In the genomic region with DNA sequence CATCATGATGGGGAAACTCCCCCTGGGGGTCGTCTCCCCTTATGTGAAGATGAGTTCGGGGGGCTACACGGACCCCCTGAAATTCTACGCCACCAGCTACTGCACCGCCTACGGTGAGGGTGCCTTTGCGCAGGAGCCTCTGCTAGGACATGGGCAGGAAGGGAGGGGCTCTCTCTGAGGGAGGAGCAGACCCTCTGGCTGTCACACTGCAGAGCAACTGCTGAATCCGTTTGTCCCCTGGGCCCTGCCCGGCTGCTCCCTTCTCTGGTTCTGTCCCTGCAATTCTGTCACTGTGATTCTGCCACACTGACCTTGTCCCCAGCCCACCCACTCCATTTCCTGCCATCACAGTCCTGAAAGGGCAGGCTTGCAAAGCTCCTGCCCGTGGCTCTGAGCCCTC, we compare ENCODE assay signal across 21 cellular contexts. TPM values are rescaled to one million over a fixed set of nuclear protein-coding genes. Genes with fewer than 3 reads are reported as not detected.
"Had no signal": no experiment of that assay in that cellular context is flagged by ENCODE, and none has a peak within 500 bp of the region (broad histone marks: within the 10 kb centered on the region; RNA-seq: fewer than 3 reads in every experiment).

No MANE protein-coding gene starts in this region.

- DNase-seq: activated CD4-positive, CD25-positive, alpha-beta regulatory T cell treated with anti-CD3 and anti-CD28 coated beads, Interleukin-2, amount 50 U/mL, for 72 hours; activated naive CD4-positive, alpha-beta T cell; amniotic stem cell; effector memory CD4-positive, alpha-beta T cell; head of caudate nucleus; left cardiac atrium; lower lobe of right lung; ovary; spleen had no signal

- H3K4me1 ChIP-seq: prostate gland had no signal

- H3K27ac Mint-ChIP-seq: activated CD8-positive, alpha-beta T cell treated with anti-CD3 and anti-CD28 coated beads, Interleukin-2, amount 10 ng/mL, durations not matched to agents 7 days and 5 days; activated naive CD8-positive, alpha-beta T cell; T-cell; T-helper 2 cell treated with Interferon-gamma antibody and Interleukin-4, amounts not matched to agents 5 μg/mL and 100 μg/mL, for 36 hours had no signal

- H3K9me3 Mint-ChIP-seq: activated T-helper 17 cell treated with anti-CD3 and anti-CD28 coated beads, Interleukin-2, amount 50 U/mL, for 72 hours; T-cell; T-helper 2 cell treated with Interferon-gamma antibody and Interleukin-4, amounts not matched to agents 5 μg/mL and 100 μg/mL, for 36 hours had no signal

- H3K27ac ChIP-seq: lower lobe of right lung, ovary, prostate gland, spleen, thoracic aorta, upper lobe of left lung, WERI-Rb-1 had no signal

- H3K4me3 Mint-ChIP-seq: activated CD8-positive, alpha-beta T cell treated with anti-CD3 and anti-CD28 coated beads, Interleukin-2, amount 10 ng/mL, durations not matched to agents 7 days and 5 days; activated naive CD8-positive, alpha-beta T cell; activated T-helper 17 cell treated with anti-CD3 and anti-CD28 coated beads, Interleukin-2, amount 50 U/mL, for 72 hours; T-cell; T-helper 2 cell treated with Interferon-gamma antibody and Interleukin-4, amounts not matched to agents 5 μg/mL and 100 μg/mL, for 36 hours had no signal

- H3K27me3 ChIP-seq: ovary had no signal

- H3K9me3 ChIP-seq: lower lobe of right lung, mucosa of descending colon, ovary, prostate gland, spleen, thoracic aorta, upper lobe of left lung had no signal

- H3K4me3 ChIP-seq: lower lobe of right lung, mucosa of descending colon, ovary, prostate gland, spleen, thoracic aorta, upper lobe of left lung had no signal

- H3K36me3 ChIP-seq: lower lobe of right lung, ovary, prostate gland, thoracic aorta, upper lobe of left lung, WERI-Rb-1 had no signal

RNA-seq across cellular contexts. Expression of a gene that starts 26.7 kb away (rescaled TPM):
- total RNA-seq: activated CD8-positive, alpha-beta T cell treated with anti-CD3 and anti-CD28 coated beads, Interleukin-2, amount 10 ng/mL, durations not matched to agents 7 days and 5 days; activated T-helper 17 cell treated with anti-CD3 and anti-CD28 coated beads, Interleukin-2, amount 50 U/mL, for 72 hours; dermis blood vessel endothelial cell; endothelial cell of umbilical vein had no signal
- polyA plus RNA-seq: endothelial cell of umbilical vein had no signal
